ENCODE assay signal across 20 cellular contexts in the genomic region with DNA sequence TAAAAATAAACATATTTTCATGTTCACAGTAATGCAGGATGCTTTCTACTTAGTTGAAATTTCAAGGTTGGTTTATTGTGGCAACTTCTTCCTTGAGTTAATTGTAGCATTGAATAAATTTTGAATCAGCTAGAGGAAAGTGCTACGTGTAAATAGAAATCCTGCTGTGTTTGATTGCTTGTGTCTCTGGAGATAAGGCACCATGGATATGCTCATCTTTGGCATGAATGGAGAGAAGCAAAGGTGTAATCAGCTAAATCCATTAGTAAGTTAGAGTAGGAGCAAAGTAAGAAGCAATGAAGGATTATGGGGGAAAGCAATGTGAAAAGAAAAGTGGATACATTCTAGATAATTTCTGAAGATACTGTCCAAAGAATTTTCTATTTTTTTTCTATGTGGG.
"Had no signal": no experiment of that assay in that cellular context is flagged by ENCODE, and none has a peak within 500 bp of the region (broad histone marks: within the 10 kb centered on the region; RNA-seq: fewer than 3 reads in every experiment).

No MANE protein-coding gene starts in this region.

- H3K36me3 ChIP-seq: MG63, SJCRH30 had no signal

- H3K27me3 ChIP-seq: MG63, SJCRH30 had no signal

- H3K4me1 ChIP-seq: SJCRH30 had no signal

- DNase-seq: Karpas-422; KG1; MG63; NCI-H1092 treated with DMSO at 0.1 percent for 48 hours; NCI-H1436; NCI-H1694 treated with DMSO at 0.1 percent for 48 hours; NCI-H1930; NCI-H2107; NCI-H345; NCI-H446 treated with DMSO at 0.1 percent for 48 hours; NCI-H510A treated with DMSO at 0.1 percent for 48 hours; NCI-H526; NCI-H82; NK-92 treated with Interleukin-12 subunit alpha and Interleukin-12 subunit beta, amount 100 ng/mL, for 24 hours; PC-3; SHP77 treated with DMSO at 0.1 percent for 48 hours; SJCRH30; T-helper 2 cell had no signal

- H3K27ac ChIP-seq: HL-60, RWPE1, SJCRH30 had no signal

- H3K9me3 ChIP-seq: MG63, SJCRH30 had no signal

- H3K4me3 ChIP-seq: MG63, SJCRH30 had no signal
